7 cellular contexts compared by ENCODE assay signal in genomic region chr2:133456156-133456555, GRCh38.
"Had no signal": no experiment of that assay in that cellular context is flagged by ENCODE, and none has a peak within 500 bp of the region (broad histone marks: within the 10 kb centered on the region; RNA-seq: fewer than 3 reads in every experiment).

No MANE protein-coding gene starts in this region.

- H3K4me3 ChIP-seq: GM23248, HAP-1 had no signal

- DNase-seq: GM23248, GOT3, H7, HFFc6 had no signal

- H3K27ac ChIP-seq: GM23248, HL-60 had no signal

- FAIRE-seq: HepG2 had no signal

- H3K4me1 ChIP-seq: HAP-1 had no signal

- H3K36me3 ChIP-seq: HAP-1 had no signal
